ENCODE assay signal across 22 cellular contexts in the genomic region with DNA sequence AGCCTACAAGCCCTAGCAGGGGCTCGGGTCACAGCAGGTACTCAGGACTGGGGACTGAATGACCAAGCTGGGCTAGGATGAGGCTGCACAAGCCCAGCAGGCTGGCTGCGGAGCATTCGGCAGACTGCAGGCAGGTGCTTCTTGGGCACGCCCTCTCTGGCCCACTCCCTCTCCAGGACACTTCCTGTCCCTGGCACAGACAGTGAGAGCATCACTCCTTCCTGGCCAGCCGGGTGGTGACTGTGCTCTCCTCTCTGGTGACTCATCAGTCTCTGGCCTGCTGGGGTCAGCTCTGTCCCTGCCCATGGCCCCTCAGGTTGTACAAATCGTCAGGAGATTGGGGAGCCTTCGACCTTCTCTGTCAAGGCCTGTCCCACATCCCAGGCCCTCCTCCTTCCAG. TPM values are rescaled to one million over a fixed set of nuclear protein-coding genes. Genes with fewer than 3 reads are reported as not detected.
DNase-seq lines count a peak whose midpoint lies in the region; ATAC-seq and TF ChIP-seq lines count a peak whose summit lies in the region.
"Had no signal": no experiment of that assay in that cellular context is flagged by ENCODE, and none has a peak within 500 bp of the region (broad histone marks: within the 10 kb centered on the region; RNA-seq: fewer than 3 reads in every experiment).

No MANE protein-coding gene starts in this region.

- H2BK15ac ChIP-seq in H9 (ENCODE audit: low read depth, low read length): no peak overlapping the region

- H3K14ac ChIP-seq in H9 (ENCODE audit: insufficient read depth, low read length): no peak overlapping the region

- no peak overlapping the region for H3K4ac ChIP-seq in H9 (ENCODE audit: low read depth, low read length)

- H3K27ac Mint-ChIP-seq in H9 (peak overlapping the region in 1 of 3 experiments; percentile 34; a peak in 1 of 7 replicates), endodermal cell (no peak overlapping the region), mesothelial cell of epicardium (no peak overlapping the region)
- H3K27ac Mint-ChIP-seq in stimulated activated effector memory CD8-positive, alpha-beta T cell treated with anti-CD3 and anti-CD28 coated beads, Interleukin-12 subunit alpha, Interleukin-12 subunit beta, amount 100 ng/mL, for 72 hours: no peak overlapping the region
- H3K27ac Mint-ChIP-seq: activated CD4-positive, alpha-beta T cell treated with anti-CD3 and anti-CD28 coated beads, Interleukin-2, amount 10 ng/mL, durations not matched to agents 24 days and 14 days; CD8-positive, alpha-beta T cell had no signal

- ATAC-seq in stimulated activated effector memory CD8-positive, alpha-beta T cell treated with anti-CD3 and anti-CD28 coated beads, Interleukin-12 subunit alpha, Interleukin-12 subunit beta, amount 100 ng/mL, for 72 hours: no peak
- ATAC-seq: CD8-positive, alpha-beta T cell had no signal

- no peak overlapping the region for H3K4me3 Mint-ChIP-seq in H9
- no peak overlapping the region for H3K4me3 Mint-ChIP-seq in endodermal cell
- no peak overlapping the region for H3K4me3 Mint-ChIP-seq in stimulated activated effector memory CD8-positive, alpha-beta T cell treated with anti-CD3 and anti-CD28 coated beads, Interleukin-12 subunit alpha, Interleukin-12 subunit beta, amount 100 ng/mL, for 72 hours
- H3K4me3 Mint-ChIP-seq in mesothelial cell of epicardium: no peak overlapping the region
- H3K4me3 Mint-ChIP-seq: activated CD4-positive, alpha-beta T cell treated with anti-CD3 and anti-CD28 coated beads, Interleukin-2, amount 10 ng/mL, durations not matched to agents 24 days and 14 days; CD8-positive, alpha-beta T cell; central memory CD8-positive, alpha-beta T cell had no signal

- no peak for TF ChIP-seq CTCF in H9 (conservative IDR thresholded peaks at IDR 0.05)
- TF ChIP-seq CTCF in endodermal cell (conservative IDR thresholded peaks at IDR 0.05): no peak
- no peak for TF ChIP-seq CTCF in stomach (IDR thresholded peaks at IDR 0.05)
- no peak for TF ChIP-seq CTCF in mesothelial cell of epicardium (IDR thresholded peaks at IDR 0.05; ENCODE audit: unreplicated experiment)

- H2AFZ ChIP-seq in H9 (ENCODE audit: low read length): no peak overlapping the region

- no peak overlapping the region for H3T11ph ChIP-seq in H9 (ENCODE audit: low read length)

- TF ChIP-seq EP300 in stomach (IDR thresholded peaks at IDR 0.05): no peak

- H3K9ac ChIP-seq in H9 (ENCODE audit: extremely low read depth, insufficient read length, low read length) (no peak overlapping the region), endodermal cell (ENCODE audit: extremely low read depth, low read length, poor library complexity, severe bottlenecking) (no peak overlapping the region)

- no peak overlapping the region for H3K23ac ChIP-seq in H9 (ENCODE audit: insufficient read length, low read depth, low read length)

- H3K79me2 ChIP-seq in H9 (ENCODE audit: insufficient read depth, low read length): no peaks in the 10 kb centered on the region

- no peak overlapping the region for H2BK12ac ChIP-seq in H9 (ENCODE audit: insufficient read length, low read depth, low read length)

- peak; percentile 53 for DNase-seq in COLO668 (lab: John Stamatoyannopoulos, UW; ENCODE audit: unreplicated experiment)
- peak; percentile 79 for DNase-seq in H9
- DNase-seq in NCI-H69 (lab: John Stamatoyannopoulos, UW): peak; percentile 60
- DNase-seq in endodermal cell: peak; percentile 77
- no peak for DNase-seq in stomach
- no peak for DNase-seq in stimulated activated effector memory CD8-positive, alpha-beta T cell treated with anti-CD3 and anti-CD28 coated beads, Interleukin-12 subunit alpha, Interleukin-12 subunit beta, amount 100 ng/mL, for 72 hours (ENCODE audit: low spot score in 2 of 2)
- no peak for DNase-seq in mesothelial cell of epicardium (ENCODE audit: low spot score in 2 of 2, unreplicated experiment in 2 of 2)
- no peak for DNase-seq in SKM-1 (lab: John Stamatoyannopoulos, UW; ENCODE audit: unreplicated experiment)
- DNase-seq: activated CD4-positive, alpha-beta T cell treated with anti-CD3 and anti-CD28 coated beads, Interleukin-2, amount 10 ng/mL, durations not matched to agents 24 days and 14 days; activated naive CD4-positive, alpha-beta T cell; CD8-positive, alpha-beta T cell; effector CD4-positive, alpha-beta T cell; esophagus squamous epithelium; MM.1S; NCI-H1694 treated with DMSO at 0.1 percent for 48 hours; NCI-H2227 treated with DMSO at 0.1 percent for 48 hours; nucleus accumbens; Right ventricle myocardium superior; stimulated activated CD4-positive, alpha-beta T cell treated with anti-CD3 and anti-CD28 coated beads, Interleukin-15, amount 100 ng/mL, for 24 hours; T-helper 1 cell; thyroid gland had no signal

- H3K36me3 Mint-ChIP-seq in H9 (ENCODE audit: insufficient read depth in 1 of 3, low read depth in 3 of 3) (no peaks in the 10 kb centered on the region; a peak in 1 of 7 replicates), endodermal cell (ENCODE audit: low read depth) (no peaks in the 10 kb centered on the region), mesothelial cell of epicardium (no peaks in the 10 kb centered on the region)
- no peaks in the 10 kb centered on the region for H3K36me3 Mint-ChIP-seq in stimulated activated effector memory CD8-positive, alpha-beta T cell treated with anti-CD3 and anti-CD28 coated beads, Interleukin-12 subunit alpha, Interleukin-12 subunit beta, amount 100 ng/mL, for 72 hours
- H3K36me3 Mint-ChIP-seq: CD8-positive, alpha-beta T cell had no signal

- no peak overlapping the region for H4K8ac ChIP-seq in H9 (replicated peaks; ENCODE audit: insufficient read length, low read depth, low read length)

- H3K36me3 ChIP-seq in endodermal cell (ENCODE audit: control insufficient read depth, insufficient read depth, low read length): no peaks in the 10 kb centered on the region
- no peaks in the 10 kb centered on the region for H3K36me3 ChIP-seq in stomach
- H3K36me3 ChIP-seq: esophagus squamous epithelium, thyroid gland had no signal

- H3K23me2 ChIP-seq in H9 (ENCODE audit: insufficient read length, low read depth, low read length, poor library complexity, severe bottlenecking): no peaks in the 10 kb centered on the region

- H2BK5ac ChIP-seq in H9 (ENCODE audit: insufficient read length, low read length): no peak overlapping the region

- no peak overlapping the region for H3K4me2 ChIP-seq in H9 (ENCODE audit: insufficient read depth, insufficient read length, low read length)

- no peaks in the 10 kb centered on the region for H4K20me1 ChIP-seq in H9 (ENCODE audit: control insufficient read depth, insufficient read depth, insufficient read length)

- H3K18ac ChIP-seq in H9 (ENCODE audit: insufficient read length, low read depth, low read length): no peak overlapping the region

- TF ChIP-seq POLR2A in stomach (IDR thresholded peaks at IDR 0.05): no peak

- H3K4me1 ChIP-seq in H9 (ENCODE audit: insufficient read depth, low read length) (peaks cover 3% of the 10 kb centered on the region; the same call in 1 of the 2 replicates), endodermal cell (ENCODE audit: control insufficient read depth, insufficient read depth, low read length) (no peaks in the 10 kb centered on the region), stomach (no peaks in the 10 kb centered on the region)
- H3K4me1 ChIP-seq: esophagus squamous epithelium, thyroid gland had no signal

- H2BK20ac ChIP-seq in H9 (ENCODE audit: low read depth, low read length, poor library complexity, severe bottlenecking): no peak overlapping the region

- no peak overlapping the region for H3K27ac ChIP-seq in H9 (ENCODE audit: insufficient read length, low read depth, low read length)
- H3K27ac ChIP-seq in endodermal cell (ENCODE audit: low read depth, low read length): no peak overlapping the region
- no peak overlapping the region for H3K27ac ChIP-seq in stomach
- H3K27ac ChIP-seq: esophagus squamous epithelium, thyroid gland had no signal

- WGBS in H9 (ENCODE audit: extremely low coverage, insufficient read length, low lambda C conversion rate): no CpG with 5 or more reads among the region's 7 CpGs
- 57 to 68% methylated on average over 2 to 7 of the region's 7 CpGs for WGBS in endodermal cell (ENCODE audit: insufficient coverage in 1 of 2, insufficient read length in 1 of 2), 2 experiments
- 58 to 71% (median 62%) methylated on average over 3 to 7 of the region's 7 CpGs for WGBS in stomach, 5 donors

- H2BK120ac ChIP-seq in H9 (ENCODE audit: low read depth, low read length, poor library complexity, severe bottlenecking): no peak overlapping the region

- intact Hi-C loops in stomach (cut with DNase I; ENCODE audit: low total_unique reads): no loop called here

- H3K4me1 Mint-ChIP-seq in H9: peaks cover 21 to 24% of the 10 kb centered on the region in 2 experiments
- no peaks in the 10 kb centered on the region for H3K4me1 Mint-ChIP-seq in endodermal cell
- H3K4me1 Mint-ChIP-seq in stimulated activated effector memory CD8-positive, alpha-beta T cell treated with anti-CD3 and anti-CD28 coated beads, Interleukin-12 subunit alpha, Interleukin-12 subunit beta, amount 100 ng/mL, for 72 hours: no peaks in the 10 kb centered on the region
- no peaks in the 10 kb centered on the region for H3K4me1 Mint-ChIP-seq in mesothelial cell of epicardium
- H3K4me1 Mint-ChIP-seq: activated CD4-positive, alpha-beta T cell treated with anti-CD3 and anti-CD28 coated beads, Interleukin-2, amount 10 ng/mL, durations not matched to agents 24 days and 14 days; central memory CD8-positive, alpha-beta T cell had no signal

- no peak overlapping the region for H4K5ac ChIP-seq in H9 (ENCODE audit: insufficient read length, low read depth, low read length)

- no peaks in the 10 kb centered on the region for H3K79me1 ChIP-seq in H9 (ENCODE audit: insufficient read depth, low read depth, low read length, poor library complexity, severe bottlenecking)

- H2AK5ac ChIP-seq in H9 (ENCODE audit: insufficient read length, low read length): no peak overlapping the region

- no peak overlapping the region for H4K91ac ChIP-seq in H9 (ENCODE audit: insufficient read length, low read depth, low read length)

- H3K4me3 ChIP-seq in endodermal cell (ENCODE audit: low read length) (no peak overlapping the region), stomach (no peak overlapping the region)
- H3K4me3 ChIP-seq: esophagus squamous epithelium, thyroid gland had no signal

- H3K27me3 ChIP-seq in H9 (ENCODE audit: insufficient read depth, low read length) (no peaks in the 10 kb centered on the region), endodermal cell (ENCODE audit: control insufficient read depth, insufficient read depth, low read length, poor library complexity, severe bottlenecking) (no peaks in the 10 kb centered on the region), stomach (peaks cover 0 to 64% (median 0%) of the 10 kb centered on the region in 3 donors)
- H3K27me3 ChIP-seq: thyroid gland had no signal

- H3K9me3 Mint-ChIP-seq in H9 (no peaks in the 10 kb centered on the region; a peak in 1 of 5 replicates), endodermal cell (no peaks in the 10 kb centered on the region), mesothelial cell of epicardium (no peaks in the 10 kb centered on the region)
- H3K9me3 Mint-ChIP-seq in stimulated activated effector memory CD8-positive, alpha-beta T cell treated with anti-CD3 and anti-CD28 coated beads, Interleukin-12 subunit alpha, Interleukin-12 subunit beta, amount 100 ng/mL, for 72 hours: peaks cover 3% of the 10 kb centered on the region
- H3K9me3 Mint-ChIP-seq: activated CD4-positive, alpha-beta T cell treated with anti-CD3 and anti-CD28 coated beads, Interleukin-2, amount 10 ng/mL, durations not matched to agents 24 days and 14 days; central memory CD8-positive, alpha-beta T cell had no signal

- H3K9me3 ChIP-seq in H9 (ENCODE audit: control insufficient read depth, low read depth, low read length): no peaks in the 10 kb centered on the region
- no peaks in the 10 kb centered on the region for H3K9me3 ChIP-seq in endodermal cell (ENCODE audit: control insufficient read depth, low read length)
- peaks cover 0 to 10% (median 4%) of the 10 kb centered on the region in 4 donors for H3K9me3 ChIP-seq in stomach
- H3K9me3 ChIP-seq: esophagus squamous epithelium, thyroid gland had no signal

- peaks cover 10% of the 10 kb centered on the region for H3K27me3 Mint-ChIP-seq in H9 (ENCODE audit: low read depth)
- peaks cover 20% of the 10 kb centered on the region for H3K27me3 Mint-ChIP-seq in endodermal cell (ENCODE audit: insufficient read depth)
- H3K27me3 Mint-ChIP-seq in mesothelial cell of epicardium (ENCODE audit: low read depth): peaks cover 86% of the 10 kb centered on the region
- H3K27me3 Mint-ChIP-seq: activated CD4-positive, alpha-beta T cell treated with anti-CD3 and anti-CD28 coated beads, Interleukin-2, amount 10 ng/mL, durations not matched to agents 24 days and 14 days had no signal

- H3K56ac ChIP-seq in H9 (ENCODE audit: insufficient read length, low read depth, low read length): no peak overlapping the region

RNA-seq across cellular contexts. Expression of a gene that starts 22.5 kb away (rescaled TPM):
- total RNA-seq in H9 (2021) (0.81 and 0.90 TPM in 2 replicates), endodermal cell (not detected), stomach (not detected), mesothelial cell of epicardium (not detected in 3 replicates)
- polyA plus RNA-seq in endodermal cell (2013, experiment 1 of 2): not detected
- polyA plus RNA-seq in endodermal cell (2013, experiment 2 of 2): not detected
- not detected for polyA plus RNA-seq in stomach
- total RNA-seq: activated CD4-positive, alpha-beta T cell treated with anti-CD3 and anti-CD28 coated beads, Interleukin-2, amount 10 ng/mL, durations not matched to agents 24 days and 14 days; CD8-positive, alpha-beta T cell; esophagus squamous epithelium; Right ventricle myocardium superior; thyroid gland had no signal

Comparison
In these comparisons a context has a peak if more than half of its experiments do, and no peak if none do; other contexts are left out.
1. DNase-seq: peak in COLO668 (single experiment), H9 (single experiment), NCI-H69 (single experiment) and endodermal cell (single experiment); none in stomach (single experiment), stimulated activated effector memory CD8-positive, alpha-beta T cell treated with anti-CD3 and anti-CD28 coated beads, Interleukin-12 subunit alpha, Interleukin-12 subunit beta, amount 100 ng/mL, for 72 hours (0 of 2), mesothelial cell of epicardium (0 of 2) and SKM-1 (single experiment).